ENCODE assay signal across 19 cellular contexts in the genomic region with DNA sequence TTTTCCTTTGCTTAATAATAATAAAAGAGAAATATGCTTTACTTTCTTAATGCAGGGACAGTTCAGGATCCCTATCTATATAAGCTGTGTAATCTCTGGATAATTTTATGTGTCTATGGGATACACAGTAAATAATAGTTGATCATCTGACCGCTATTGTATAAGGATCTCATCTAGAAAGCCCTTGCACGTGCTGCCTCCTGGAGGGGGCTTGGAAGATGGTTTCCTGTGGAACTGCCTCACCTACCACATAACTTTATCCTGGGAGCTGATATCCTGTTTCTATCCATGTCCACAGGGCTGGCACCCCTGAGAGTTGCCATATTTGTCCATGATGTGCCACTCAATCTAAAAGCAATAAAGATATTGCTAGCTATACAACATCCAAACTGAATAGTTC.
"Had no signal": no experiment of that assay in that cellular context is flagged by ENCODE, and none has a peak within 500 bp of the region (broad histone marks: within the 10 kb centered on the region; RNA-seq: fewer than 3 reads in every experiment).

No MANE protein-coding gene starts in this region.

- H3K27ac ChIP-seq: colonic mucosa, gastroesophageal sphincter, heart left ventricle, prostate gland, right atrium auricular region, thyroid gland had no signal

- H3K9me3 ChIP-seq: colonic mucosa, gastroesophageal sphincter, heart left ventricle, prostate gland, right atrium auricular region, thyroid gland had no signal

- H3K4me3 Mint-ChIP-seq: activated B cell treated with CpG ODN at 0.5 μM for 24 hours; activated CD8-positive, alpha-beta T cell treated with anti-CD3 and anti-CD28 coated beads, Interleukin-2, amount 10 ng/mL, durations not matched to agents 7 days and 5 days; activated naive CD4-positive, alpha-beta T cell treated with anti-CD3 and anti-CD28 coated beads for 36 hours; activated naive CD8-positive, alpha-beta T cell treated with anti-CD3 and anti-CD28 coated beads, Interleukin-2, amount 50 U/mL, for 24 hours; activated T-cell treated with anti-CD3 and anti-CD28 coated beads, Interleukin-2, amount 50 U/mL, for 4 hours; naive thymus-derived CD4-positive, alpha-beta T cell had no signal

- H3K27me3 ChIP-seq: colonic mucosa, gastroesophageal sphincter, heart left ventricle, right atrium auricular region, thyroid gland had no signal

- H3K9me3 Mint-ChIP-seq: activated naive CD4-positive, alpha-beta T cell treated with anti-CD3 and anti-CD28 coated beads for 36 hours; activated naive CD8-positive, alpha-beta T cell treated with anti-CD3 and anti-CD28 coated beads, Interleukin-2, amount 50 U/mL, for 24 hours; activated T-cell treated with anti-CD3 and anti-CD28 coated beads, Interleukin-2, amount 50 U/mL, for 4 hours; brain had no signal

- H3K4me1 Mint-ChIP-seq: activated B cell treated with CpG ODN at 0.5 μM for 24 hours; activated naive CD8-positive, alpha-beta T cell treated with anti-CD3 and anti-CD28 coated beads, Interleukin-2, amount 50 U/mL, for 24 hours; brain; naive thymus-derived CD4-positive, alpha-beta T cell had no signal

- DNase-seq: activated B cell treated with CpG ODN at 0.5 μM for 24 hours; activated CD4-positive, alpha-beta T cell treated with anti-CD3 and anti-CD28 coated beads for 48 hours; activated CD8-positive, alpha-beta T cell treated with anti-CD3 and anti-CD28 coated beads, Interleukin-2, amount 10 ng/mL, durations not matched to agents 7 days and 5 days; activated naive CD4-positive, alpha-beta T cell treated with anti-CD3 and anti-CD28 coated beads for 36 hours; activated naive CD8-positive, alpha-beta T cell treated with anti-CD3 and anti-CD28 coated beads, Interleukin-2, amount 50 U/mL, for 24 hours; activated T-cell treated with anti-CD3 and anti-CD28 coated beads, Interleukin-2, amount 50 U/mL, for 4 hours; anterior cingulate cortex; central memory CD4-positive, alpha-beta T cell; colonic mucosa; heart left ventricle; mesenchymal stem cell; naive thymus-derived CD4-positive, alpha-beta T cell; stimulated activated CD4-positive, alpha-beta T cell treated with anti-CD3 and anti-CD28 coated beads, Interleukin-2, amount 100 ng/mL, for 24 hours; stimulated activated naive CD4-positive, alpha-beta T cell treated with Interleukin-2 at 50 U/mL for 16 hours; thyroid gland had no signal

- H3K4me1 ChIP-seq: colonic mucosa, gastroesophageal sphincter, heart left ventricle, prostate gland, right atrium auricular region, thyroid gland had no signal

- H3K27ac Mint-ChIP-seq: activated B cell treated with CpG ODN at 0.5 μM for 24 hours; activated CD8-positive, alpha-beta T cell treated with anti-CD3 and anti-CD28 coated beads, Interleukin-2, amount 10 ng/mL, durations not matched to agents 7 days and 5 days; activated naive CD4-positive, alpha-beta T cell treated with anti-CD3 and anti-CD28 coated beads for 36 hours; activated naive CD8-positive, alpha-beta T cell treated with anti-CD3 and anti-CD28 coated beads, Interleukin-2, amount 50 U/mL, for 24 hours; naive thymus-derived CD4-positive, alpha-beta T cell had no signal

- H3K27me3 Mint-ChIP-seq: activated B cell treated with CpG ODN at 0.5 μM for 24 hours, brain had no signal

- H3K4me3 ChIP-seq: colonic mucosa, gastroesophageal sphincter, heart left ventricle, prostate gland, right atrium auricular region, thyroid gland had no signal

- H3K36me3 ChIP-seq: colonic mucosa, gastroesophageal sphincter, heart left ventricle, prostate gland, right atrium auricular region, thyroid gland had no signal

- ATAC-seq: activated CD8-positive, alpha-beta T cell treated with anti-CD3 and anti-CD28 coated beads, Interleukin-2, amount 10 ng/mL, durations not matched to agents 7 days and 5 days; activated naive CD8-positive, alpha-beta T cell treated with anti-CD3 and anti-CD28 coated beads, Interleukin-2, amount 50 U/mL, for 24 hours; activated T-cell treated with anti-CD3 and anti-CD28 coated beads, Interleukin-2, amount 50 U/mL, for 4 hours; gastroesophageal sphincter; heart left ventricle; naive thymus-derived CD4-positive, alpha-beta T cell had no signal

- H3K36me3 Mint-ChIP-seq: brain; naive thymus-derived CD4-positive, alpha-beta T cell had no signal
